In the genomic region with DNA sequence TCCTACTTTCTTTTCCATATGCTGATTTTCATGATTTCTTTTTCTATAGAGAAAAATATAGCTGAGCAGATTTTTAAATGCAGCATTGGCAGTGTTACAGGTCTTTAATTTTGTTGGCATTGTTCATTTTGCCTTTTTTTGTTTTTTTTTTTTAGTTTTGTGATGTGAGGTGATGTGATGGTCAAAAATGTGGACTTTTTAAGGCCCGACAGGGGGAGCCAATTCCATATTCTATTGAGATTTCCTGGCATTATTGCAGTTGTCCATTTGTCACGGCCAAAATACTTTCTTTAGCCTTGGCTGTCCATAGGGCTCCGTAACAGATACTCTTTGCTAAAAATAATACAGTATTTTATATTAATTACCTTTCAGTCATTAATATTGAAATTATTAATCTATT, we compare ENCODE assay signal across 12 cellular contexts. TPM values are rescaled to one million over a fixed set of nuclear protein-coding genes. Genes with fewer than 3 reads are reported as not detected.
DNase-seq lines count a peak whose midpoint lies in the region; ATAC-seq, FAIRE-seq and TF ChIP-seq lines count a peak whose summit lies in the region.
"Had no signal": no experiment of that assay in that cellular context is flagged by ENCODE, and none has a peak within 500 bp of the region (broad histone marks: within the 10 kb centered on the region; RNA-seq: fewer than 3 reads in every experiment).

No MANE protein-coding gene starts in this region.

- no peaks in the 10 kb centered on the region for H3K9me3 Mint-ChIP-seq in activated naive CD4-positive, alpha-beta T cell treated with anti-CD3 and anti-CD28 coated beads, Interleukin-2, amount 10 ng/mL, durations not matched to agents 7 days and 5 days

- H3K9ac ChIP-seq in K562 (ENCODE audit: insufficient read depth in 1 of 2, low read depth in 2 of 2, low read length in 2 of 2) = no peak overlapping the region
- H3K9ac ChIP-seq in liver (ENCODE audit: low read depth in 1 of 2, low read length in 2 of 2) = no peak overlapping the region

- no peak for TF ChIP-seq POLR2A in K562 (conservative IDR thresholded peaks at IDR 0.05)

- intact Hi-C loops in K562 (cut with micrococcal nuclease) = loop anchor here (10.0 kb wide), 2 partner anchors 385 to 1465 kb away; no protein-coding TSS in a partner anchor

- no peaks in the 10 kb centered on the region for H4K20me1 ChIP-seq in K562 (replicated peaks; ENCODE audit: control insufficient read depth, insufficient read depth, low read length)

- no peaks in the 10 kb centered on the region for H3K9me3 ChIP-seq in K562 (replicated peaks; ENCODE audit: control insufficient read depth, insufficient read depth, low read depth, low read length)
- H3K9me3 ChIP-seq in liver (ENCODE audit: control insufficient read depth in 4 of 4, low read length in 3 of 4) = no peaks in the 10 kb centered on the region

- H3K36me3 Mint-ChIP-seq in activated naive CD4-positive, alpha-beta T cell treated with anti-CD3 and anti-CD28 coated beads, Interleukin-2, amount 10 ng/mL, durations not matched to agents 7 days and 5 days = no peaks in the 10 kb centered on the region
- H3K36me3 Mint-ChIP-seq: natural killer cell treated with Interleukin-12 subunit alpha and Interleukin-12 subunit beta and Interleukin-15 and Interleukin-18, amount 100 ng/mL, for 72 hours had no signal

- DNase-seq in LHCN-M2 (ENCODE audit: low read depth) (peak; percentile 4), K562 (ENCODE audit: extremely low read depth in 1 of 4, low spot score in 3 of 4) (peak in 2 of 4 experiments; percentile 8 to 13), mesenteric fat pad (ENCODE audit: low spot score) (no peak)
- DNase-seq in activated naive CD4-positive, alpha-beta T cell treated with anti-CD3 and anti-CD28 coated beads, Interleukin-2, amount 10 ng/mL, durations not matched to agents 7 days and 5 days = no peak
- DNase-seq in activated effector memory CD4-positive, alpha-beta T cell treated with anti-CD3 and anti-CD28 coated beads, Interleukin-2, amount 50 U/mL, for 16 hours = no peak
- DNase-seq: effector CD4-positive, alpha-beta T cell; NCI-H510A treated with DMSO at 0.1 percent for 48 hours; stimulated activated CD8-positive, alpha-beta memory T cell treated with anti-CD3 and anti-CD28 coated beads, Interleukin-4, amount 100 ng/mL, for 48 hours had no signal

- no peaks in the 10 kb centered on the region for H3K79me2 ChIP-seq in K562 (ENCODE audit: control insufficient read depth, insufficient read depth, low read length)

- no peaks in the 10 kb centered on the region for H3K9me1 ChIP-seq in K562 (ENCODE audit: control insufficient read depth, insufficient read depth, low read length)

- H3K4me1 ChIP-seq in K562 (replicated peaks in 1 of 2; ENCODE audit: control insufficient read depth in 2 of 2, insufficient read depth in 2 of 2, low read length in 2 of 2) = no peaks in the 10 kb centered on the region
- no peaks in the 10 kb centered on the region for H3K4me1 ChIP-seq in liver (ENCODE audit: control insufficient read depth in 4 of 4, insufficient read depth in 4 of 4, low read length in 3 of 4)

- no peak overlapping the region for H3K4me3 Mint-ChIP-seq in activated naive CD4-positive, alpha-beta T cell treated with anti-CD3 and anti-CD28 coated beads, Interleukin-2, amount 10 ng/mL, durations not matched to agents 7 days and 5 days
- H3K4me3 Mint-ChIP-seq: natural killer cell treated with Interleukin-12 subunit alpha and Interleukin-12 subunit beta and Interleukin-15 and Interleukin-18, amount 100 ng/mL, for 72 hours had no signal

- no peak overlapping the region for H3K27ac Mint-ChIP-seq in activated naive CD4-positive, alpha-beta T cell treated with anti-CD3 and anti-CD28 coated beads, Interleukin-2, amount 10 ng/mL, durations not matched to agents 7 days and 5 days
- H3K27ac Mint-ChIP-seq: natural killer cell treated with Interleukin-12 subunit alpha and Interleukin-12 subunit beta and Interleukin-15 and Interleukin-18, amount 100 ng/mL, for 72 hours had no signal

- no peak for FAIRE-seq in K562 (lab: Jason Lieb, UNC)

- TF ChIP-seq CTCF in C4-2B (conservative IDR thresholded peaks at IDR 0.05) = peak; percentile 61
- peak in 1 of 3 experiments; percentile 24; a peak in 1 of 6 replicates for TF ChIP-seq CTCF in K562 (IDR thresholded peaks at IDR 0.05 in 2 of 3, conservative IDR thresholded peaks at IDR 0.05 in 1 of 3; ENCODE audit: insufficient read depth in 2 of 3, low read depth in 1 of 3, low read length in 3 of 3)
- TF ChIP-seq CTCF in liver (IDR thresholded peaks at IDR 0.05; ENCODE audit: low read depth, low read length, missing input control) = peak; percentile 14

- ATAC-seq in K562 (no peak), HG02852 (IDR thresholded peaks at IDR 0.05; ENCODE audit: unreplicated experiment) (no peak)
- ATAC-seq: natural killer cell treated with Interleukin-12 subunit alpha and Interleukin-12 subunit beta and Interleukin-15 and Interleukin-18, amount 100 ng/mL, for 72 hours had no signal

- no peak overlapping the region for H3K4me2 ChIP-seq in K562 (ENCODE audit: insufficient read depth, low read length)

- no peaks in the 10 kb centered on the region for H3K4me1 Mint-ChIP-seq in activated naive CD4-positive, alpha-beta T cell treated with anti-CD3 and anti-CD28 coated beads, Interleukin-2, amount 10 ng/mL, durations not matched to agents 7 days and 5 days

- CTCF ChIA-PET in K562 (lab: Yijun Ruan, JAX; ENCODE audit: low intra/inter-chr PET ratio) = interaction anchor here (0.8 kb wide), 1 partner anchor 386 kb away, joined by 5 read pairs; no protein-coding TSS in a partner anchor
- CTCF ChIA-PET in activated naive CD4-positive, alpha-beta T cell treated with anti-CD3 and anti-CD28 coated beads, Interleukin-2, amount 10 ng/mL, durations not matched to agents 7 days and 5 days (lab: Charles Lee) = interaction anchor here (0.6 kb wide), 1 partner anchor 129 kb away, joined by 3 read pairs; no protein-coding TSS in a partner anchor

- H3K36me3 ChIP-seq in K562 (ENCODE audit: control insufficient read depth, insufficient read depth, low read length) (no peaks in the 10 kb centered on the region), liver (ENCODE audit: control insufficient read depth in 4 of 4, insufficient read depth in 3 of 4, low read depth in 1 of 4, low read length in 3 of 4) (no peaks in the 10 kb centered on the region)

- BruUV-seq in K562 (replicated peaks; lab: Mats Ljungman, UMichigan) = no TSS peak

- POLR2A ChIA-PET in K562 (lab: Yijun Ruan, JAX) = no interaction called here

- H3K4me3 ChIP-seq in K562 (no peak overlapping the region), liver (ENCODE audit: low read depth in 1 of 3, low read length in 3 of 3) (no peak overlapping the region)

- in situ Hi-C loops in K562 (cut with MboI) = no loop called here

- H3K27me3 Mint-ChIP-seq in activated naive CD4-positive, alpha-beta T cell treated with anti-CD3 and anti-CD28 coated beads, Interleukin-2, amount 10 ng/mL, durations not matched to agents 7 days and 5 days = no peaks in the 10 kb centered on the region
- H3K27me3 Mint-ChIP-seq: natural killer cell treated with Interleukin-12 subunit alpha and Interleukin-12 subunit beta and Interleukin-15 and Interleukin-18, amount 100 ng/mL, for 72 hours had no signal

- no peak for TF ChIP-seq RAD21 in K562 (CRISPR knock-in tag; conservative IDR thresholded peaks at IDR 0.05 in 1 of 2, IDR thresholded peaks at IDR 0.05 in 1 of 2)
- TF ChIP-seq RAD21 in liver (IDR thresholded peaks at IDR 0.05) = peak in 1 of 2 donors; percentile 21

- 2% methylated on average over 3 of the region's 3 CpGs for WGBS in K562 (ENCODE audit: insufficient coverage, low coverage, missing lambda C conversion rate)
- WGBS in liver = 48% methylated on average over 3 of the region's 3 CpGs

- H3K27ac ChIP-seq in C4-2B (no peak overlapping the region), K562 (ENCODE audit: extremely low read depth, low read depth, low read length) (no peak overlapping the region), liver (ENCODE audit: low read depth in 1 of 2, low read length in 2 of 2) (no peak overlapping the region)

- TF ChIP-seq EP300 in K562 (IDR thresholded peaks at IDR 0.05; ENCODE audit: low read length) = no peak

- H3K27me3 ChIP-seq in K562 (ENCODE audit: control insufficient read depth in 2 of 2, insufficient read depth in 2 of 2, low read length in 2 of 2) (no peaks in the 10 kb centered on the region), liver (ENCODE audit: control insufficient read depth in 4 of 4, insufficient read depth in 4 of 4, low read length in 3 of 4) (no peaks in the 10 kb centered on the region)

- H2AFZ ChIP-seq in K562 (ENCODE audit: low read depth, low read length) = no peak overlapping the region

TF ChIP-seq in liver, 16 proteins besides CTCF, POLR2A, EP300 and RAD21 (continues in another document):
- TF ChIP-seq, protein P1, sequence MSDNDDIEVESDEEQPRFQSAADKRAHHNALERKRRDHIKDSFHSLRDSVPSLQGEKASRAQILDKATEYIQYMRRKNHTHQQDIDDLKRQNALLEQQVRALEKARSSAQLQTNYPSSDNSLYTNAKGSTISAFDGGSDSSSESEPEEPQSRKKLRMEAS (IDR thresholded peaks at IDR 0.05) = no peak
- no peak for TF ChIP-seq EGR1 (IDR thresholded peaks at IDR 0.05; ENCODE audit: low read depth in 2 of 2)

RNA-seq across cellular contexts. Expression of a gene that starts 47.8 kb away (rescaled TPM):
- 2.0 and 2.8 TPM in 2 replicates for total RNA-seq in LHCN-M2 (2014; rRNA removed)
- polyA plus RNA-seq in LHCN-M2 (2012) = 0.90 TPM
- 4.5 and 11.3 TPM in 2 replicates for total RNA-seq in K562 (2011; cell fraction: chromatin; rRNA removed; ENCODE audit: low replicate concordance)
- 1.8 and 3.9 TPM in 2 replicates for total RNA-seq in K562 (2011; cell fraction: nucleolus; rRNA removed)
- 4.2 and 4.5 TPM in 2 replicates for total RNA-seq in K562 (2011; cell fraction: nucleoplasm; rRNA removed)
- 1.9 and 4.0 TPM in 2 replicates for total RNA-seq in K562 (2014; rRNA removed)
- total RNA-seq in K562 (2014; rRNA removed; fragmentation: Illumina TruSeq; extraction: Trizol) = 4.1 and 4.5 TPM in 2 replicates
- total RNA-seq in K562 (2015; rRNA removed; fragmentation: Illumina TruSeq; extraction: Trizol) = 4.3 and 5.3 TPM in 2 replicates
- total RNA-seq in K562 (2021) = 6.0 and 6.3 TPM in 2 replicates
- polyA plus RNA-seq in K562 (2011; rRNA removed) = 0.66 and 8.1 TPM in 2 replicates
- 0.50 and 3.4 TPM in 2 replicates for polyA plus RNA-seq in K562 (2011; cell fraction: cytosol; rRNA removed)
- polyA plus RNA-seq in K562 (2011; cell fraction: nucleus; rRNA removed) = 0.86 and 6.7 TPM in 2 replicates
- 0.35 and 1.7 TPM in 2 replicates for polyA plus RNA-seq in K562 (2012)
- polyA plus RNA-seq in K562 (2014; fragmentation: Illumina TruSeq; extraction: Trizol) = 3.9 and 4.3 TPM in 2 replicates
- polyA plus RNA-seq in K562 (2014; fragmentation: Nextera tagmentation; extraction: Ambion mirVana) = 1 to 10 TPM; 1.8 to 2.8 TPM
- 2.1 and 2.4 TPM in 2 replicates for polyA plus RNA-seq in K562 (2014; rRNA removed)
- 2.5 and 23.4 TPM in 2 replicates for polyA minus RNA-seq in K562 (2011; rRNA and poly(A)+ RNA removed)
- 0.82 and 7.0 TPM in 2 replicates for polyA minus RNA-seq in K562 (2011; cell fraction: cytosol; rRNA and poly(A)+ RNA removed)
- 4.1 and 13.7 TPM in 2 replicates for polyA minus RNA-seq in K562 (2011; cell fraction: nucleus; rRNA and poly(A)+ RNA removed)
- total RNA-seq in liver = 1 to 10 TPM; 1.8 to 2.3 TPM
- polyA plus RNA-seq in liver = under 1 TPM; 0.44 to 0.64 TPM
- total RNA-seq in mesenteric fat pad = 11.6 TPM
- total RNA-seq: natural killer cell treated with Interleukin-12 subunit alpha and Interleukin-12 subunit beta and Interleukin-15 and Interleukin-18, amount 100 ng/mL, for 72 hours had no signal
